Comparison of ENCODE assay signal across 8 cellular contexts in genomic region chr20:408843-409696, GRCh38. TPM values are rescaled to one million over a fixed set of nuclear protein-coding genes. Genes with fewer than 3 reads are reported as not detected.
DNase-seq lines count a peak whose midpoint lies in the region; ATAC-seq and TF ChIP-seq lines count a peak whose summit lies in the region.

No MANE protein-coding gene starts in this region.

- peaks cover 21% of the 10 kb centered on the region for H3K4me1 Mint-ChIP-seq in WTC11

- peak overlapping the region; percentile 86 for H3K4me3 Mint-ChIP-seq in WTC11

- H3K9me3 Mint-ChIP-seq in WTC11, result peaks cover 12% of the 10 kb centered on the region

- TF ChIP-seq CTCF in WTC11 (IDR thresholded peaks at IDR 0.05) (no peak), fibroblast of pulmonary artery (IDR thresholded peaks at IDR 0.05; ENCODE audit: low read length, missing control alignments) (no peak)

- POLR2A ChIA-PET in WTC11 (lab: Charles Lee), result interaction anchor here (0.5 kb wide), 1 partner anchor 19 kb away, joined by 3 read pairs; no protein-coding TSS in a partner anchor

- CTCF ChIA-PET in WTC11 (lab: Charles Lee), result interaction anchor here (0.9 to 1.0 kb wide), 2 partner anchors 23 to 49 kb away, joined by 3 read pairs; no protein-coding TSS in a partner anchor

- H3K27ac Mint-ChIP-seq in WTC11, result peak overlapping the region; percentile 68; the same call in 1 of the 2 replicates

- peak; percentile 14 for ATAC-seq in HG03103 (IDR thresholded peaks at IDR 0.05; ENCODE audit: low read depth, unreplicated experiment)
- no peak for ATAC-seq in WTC11

- peak overlapping the region; percentile 94 for H3K4me3 ChIP-seq in fibroblast of pulmonary artery (replicated peaks; ENCODE audit: low read depth, low read length)
- peak overlapping the region; percentile 99 for H3K4me3 ChIP-seq in skeletal muscle cell (ENCODE audit: low read depth, low read length)

- H3K27me3 Mint-ChIP-seq in WTC11 (ENCODE audit: low read depth), result no peaks in the 10 kb centered on the region; the same call in 1 of the 2 replicates

- H3K36me3 Mint-ChIP-seq in WTC11, result peaks cover 39% of the 10 kb centered on the region

- DNase-seq in activated CD4-positive, alpha-beta T cell treated with anti-CD3 and anti-CD28 coated beads for 48 hours, result peak; percentile 44
- DNase-seq in activated CD4-positive, alpha-beta T cell treated with anti-CD3 and anti-CD28 coated beads, Interleukin-2, amount 50 U/mL, for 1 hour, result no peak
- DNase-seq in WTC11 (ENCODE audit: low spot score), result no peak
- DNase-seq in fibroblast of pulmonary artery (ENCODE audit: low read depth), result no peak
- DNase-seq in skeletal muscle cell (ENCODE audit: low read depth), result no peak
- DNase-seq in NCI-H2227 treated with DMSO at 0.1 percent for 48 hours (lab: John Stamatoyannopoulos, UW), result no peak
- no peak for DNase-seq in ecto neural progenitor cell (ENCODE audit: low spot score)

TF ChIP-seq in WTC11, 78 proteins besides CTCF, POLR2A, EP300 and RAD21:
- TF ChIP-seq ZNF532 (CRISPR knock-in tag; IDR thresholded peaks at IDR 0.05; ENCODE audit: borderline replicate concordance), result no peak
- TF ChIP-seq NFE2L1 (CRISPR knock-in tag; IDR thresholded peaks at IDR 0.05), result 0 out of 2 replicates have a peak, but pooled peaks have one; percentile 18

RNA-seq across cellular contexts. Expression of gene RBCK1, which starts 1.0 kb away (rescaled TPM):
- 65.0 to 75.2 TPM (median 69.5 TPM) in 3 replicates for total RNA-seq in WTC11 (2021)

RNA-seq across cellular contexts. Expression of gene TRIB3, which starts 28.5 kb away (rescaled TPM):
- 7.8 to 9.2 TPM (median 8.7 TPM) in 3 replicates for total RNA-seq in WTC11 (2021)

RNA-seq across cellular contexts. Expression of gene TBC1D20, which starts 53.3 kb away (rescaled TPM):
- total RNA-seq in WTC11 (2021), result 14.6 to 15.6 TPM (median 15.4 TPM) in 3 replicates
